In genomic region chr1:112510340-112510739, GRCh38 we compare ENCODE assay signal across 17 cellular contexts. TPM values are rescaled to one million over a fixed set of nuclear protein-coding genes. Genes with fewer than 3 reads are reported as not detected.
A peak's percentile ranks its signal among the peaks of the same experiment; 100 is the strongest.
DNase-seq lines count a peak whose midpoint lies in the region; ATAC-seq and TF ChIP-seq lines count a peak whose summit lies in the region.
"Had no signal": no experiment of that assay in that cellular context is flagged by ENCODE, and none has a peak within 500 bp of the region (broad histone marks: within the 10 kb centered on the region; RNA-seq: fewer than 3 reads in every experiment).

No MANE protein-coding gene starts in this region.

- H3K36me3 ChIP-seq in CD4-positive, CD25-positive, alpha-beta regulatory T cell (ENCODE audit: control insufficient read depth, insufficient read depth, low read length) = no peaks in the 10 kb centered on the region
- H3K36me3 ChIP-seq in HUES6 (ENCODE audit: control insufficient read depth, insufficient read depth, low read length) (no peaks in the 10 kb centered on the region), BE2C (no peaks in the 10 kb centered on the region)
- H3K36me3 ChIP-seq: gastrocnemius medialis, neutrophil, sigmoid colon had no signal

- no peak for ATAC-seq in CD4-positive, CD25-positive, alpha-beta regulatory T cell (ENCODE audit: low read depth in 2 of 2)
- ATAC-seq in GM21619 (IDR thresholded peaks at IDR 0.05; ENCODE audit: unreplicated experiment) (no peak), omental fat pad (ENCODE audit: low FRiP score) (no peak)
- ATAC-seq: gastrocnemius medialis, K562 had no signal

- no peaks in the 10 kb centered on the region for H3K9me3 ChIP-seq in CD4-positive, CD25-positive, alpha-beta regulatory T cell (ENCODE audit: control insufficient read depth in 2 of 2, low read length in 2 of 2)
- H3K9me3 ChIP-seq in HUES6 (ENCODE audit: control insufficient read depth, insufficient read depth, low read depth, low read length) (no peaks in the 10 kb centered on the region), BE2C (no peaks in the 10 kb centered on the region)
- H3K9me3 ChIP-seq: gastrocnemius medialis, neutrophil, sigmoid colon had no signal

- H3K36me3 Mint-ChIP-seq in CD4-positive, CD25-positive, alpha-beta regulatory T cell = peaks cover 2% of the 10 kb centered on the region
- peaks cover 5% of the 10 kb centered on the region for H3K36me3 Mint-ChIP-seq in endothelial cell (ENCODE audit: low read depth, unreplicated experiment)
- no peaks in the 10 kb centered on the region for H3K36me3 Mint-ChIP-seq in nephron (ENCODE audit: low read depth)
- H3K36me3 Mint-ChIP-seq: activated CD4-positive, alpha-beta memory T cell treated with anti-CD3 and anti-CD28 coated beads for 36 hours had no signal

- H3K4me3 ChIP-seq in CD4-positive, CD25-positive, alpha-beta regulatory T cell (ENCODE audit: low read depth, low read length) = no peak overlapping the region
- peak overlapping the region; percentile 96 for H3K4me3 ChIP-seq in HUES6 (ENCODE audit: low read depth, low read length)
- H3K4me3 ChIP-seq in BE2C (ENCODE audit: low read depth, low read length) = no peak overlapping the region
- H3K4me3 ChIP-seq: gastrocnemius medialis, K562, PC-9, sigmoid colon had no signal

- no peak overlapping the region for H3K9ac ChIP-seq in HUES6 (ENCODE audit: low read length)

- H3K27me3 Mint-ChIP-seq in CD4-positive, CD25-positive, alpha-beta regulatory T cell = peaks cover 52% of the 10 kb centered on the region
- H3K27me3 Mint-ChIP-seq in endothelial cell (ENCODE audit: unreplicated experiment) (peaks cover 19% of the 10 kb centered on the region), nephron (ENCODE audit: low read depth) (peaks cover 77% of the 10 kb centered on the region)

- TF ChIP-seq CTCF in endothelial cell (IDR thresholded peaks at IDR 0.05; ENCODE audit: unreplicated experiment) (no peak), nephron (IDR thresholded peaks at IDR 0.05; ENCODE audit: unreplicated experiment in 3 of 3) (no peak), BE2C (IDR thresholded peaks at IDR 0.05; ENCODE audit: low read depth, low read length) (no peak), omental fat pad (IDR thresholded peaks at IDR 0.05) (no peak)

- no peak overlapping the region for H3K27ac ChIP-seq in CD4-positive, CD25-positive, alpha-beta regulatory T cell (ENCODE audit: insufficient read depth, low read length, poor library complexity, severe bottlenecking)
- no peak overlapping the region for H3K27ac ChIP-seq in HUES6 (ENCODE audit: low read depth, low read length)
- H3K27ac ChIP-seq: gastrocnemius medialis, neutrophil, PC-9, sigmoid colon had no signal

- peak overlapping the region in 1 of 3 donors; percentile 10 for H3K27ac Mint-ChIP-seq in CD4-positive, CD25-positive, alpha-beta regulatory T cell
- H3K27ac Mint-ChIP-seq in endothelial cell (ENCODE audit: unreplicated experiment) (no peak overlapping the region), nephron (peak overlapping the region in 2 of 3 experiments; percentile 36 to 60)
- H3K27ac Mint-ChIP-seq: activated CD4-positive, alpha-beta memory T cell treated with anti-CD3 and anti-CD28 coated beads for 36 hours had no signal

- peak overlapping the region in 3 of 4 donors; percentile 24 to 77 (median 65) for H3K4me3 Mint-ChIP-seq in CD4-positive, CD25-positive, alpha-beta regulatory T cell
- H3K4me3 Mint-ChIP-seq in endothelial cell (ENCODE audit: unreplicated experiment) (peak overlapping the region; percentile 22), nephron (peak overlapping the region; percentile 73 to 84 (median 83))
- H3K4me3 Mint-ChIP-seq: activated CD4-positive, alpha-beta memory T cell treated with anti-CD3 and anti-CD28 coated beads for 36 hours had no signal

- H3K4me1 Mint-ChIP-seq in CD4-positive, CD25-positive, alpha-beta regulatory T cell = peaks cover 0 to 25% (median 3%) of the 10 kb centered on the region in 4 donors
- H3K4me1 Mint-ChIP-seq in endothelial cell (ENCODE audit: unreplicated experiment) (peaks cover 28% of the 10 kb centered on the region), nephron (peaks cover 28% of the 10 kb centered on the region)

- DNase-seq in CD4-positive, CD25-positive, alpha-beta regulatory T cell = no peak
- no peak for DNase-seq in endothelial cell (ENCODE audit: low spot score)
- no peak for DNase-seq in A172 (ENCODE audit: low spot score)
- DNase-seq in BE2C = no peak
- no peak for DNase-seq in omental fat pad (ENCODE audit: low spot score)
- DNase-seq: activated CD4-positive, alpha-beta memory T cell treated with anti-CD3 and anti-CD28 coated beads for 36 hours; gastrocnemius medialis; NCI-H1105; sigmoid colon; stimulated activated CD4-positive, alpha-beta T cell treated with anti-CD3 and anti-CD28 coated beads, Interleukin-2, amount 100 ng/mL, for 24 hours; substantia nigra had no signal

- H3K4me1 ChIP-seq in CD4-positive, CD25-positive, alpha-beta regulatory T cell (ENCODE audit: control insufficient read depth, insufficient read depth, low read length, poor library complexity, severe bottlenecking) = peaks cover 21% of the 10 kb centered on the region
- peaks cover 13% of the 10 kb centered on the region for H3K4me1 ChIP-seq in HUES6 (ENCODE audit: control insufficient read depth, insufficient read depth, low read length)
- no peaks in the 10 kb centered on the region for H3K4me1 ChIP-seq in BE2C

- peaks cover 3% of the 10 kb centered on the region for H3K27me3 ChIP-seq in CD4-positive, CD25-positive, alpha-beta regulatory T cell (ENCODE audit: control insufficient read depth, insufficient read depth, low read length)
- H3K27me3 ChIP-seq in HUES6 (ENCODE audit: control insufficient read depth, insufficient read depth, low read length) (peaks cover 85% of the 10 kb centered on the region), BE2C (peaks cover 32% of the 10 kb centered on the region)

- no peaks in the 10 kb centered on the region for H3K9me3 Mint-ChIP-seq in CD4-positive, CD25-positive, alpha-beta regulatory T cell
- H3K9me3 Mint-ChIP-seq in endothelial cell (ENCODE audit: unreplicated experiment) (no peaks in the 10 kb centered on the region), nephron (no peaks in the 10 kb centered on the region)
- H3K9me3 Mint-ChIP-seq: activated CD4-positive, alpha-beta memory T cell treated with anti-CD3 and anti-CD28 coated beads for 36 hours had no signal

RNA-seq across cellular contexts. Expression of gene WNT2B, which starts 1.6 kb away (rescaled TPM):
- total RNA-seq in CD4-positive, CD25-positive, alpha-beta regulatory T cell = 1.2 TPM
- polyA plus RNA-seq in CD4-positive, CD25-positive, alpha-beta regulatory T cell = under 1 TPM in 3 of 4 donors, not detected in 1; 0.01 to 0.38 (median 0.24) TPM
- total RNA-seq in endothelial cell (ENCODE audit: unreplicated experiment) (1.3 TPM), omental fat pad (10 to 100 TPM in 3 of 4 donors, 1 to 10 TPM in 1; 5.0 to 14.3 (median 11.9) TPM)
- 0.05 TPM in 1 of 2 replicates, not detected in the other for total RNA-seq in A172 (2014; rRNA removed; shearing (Covaris generic))
- 0.60 TPM for polyA plus RNA-seq in BE2C (2012; ENCODE audit: insufficient read depth, insufficient read length, low read depth)

Comparison
In these comparisons a context has a peak if more than half of its experiments do, and no peak if none do; other contexts are left out.
1. H3K4me3 Mint-ChIP-seq: peak in every context shown above with its lines; median percentile 83 in nephron; 65 in CD4-positive, CD25-positive, alpha-beta regulatory T cell; 22 in endothelial cell.